13 cellular contexts compared by ENCODE assay signal in genomic region chr4:95544433-95545103, GRCh38. TPM values are rescaled to one million over a fixed set of nuclear protein-coding genes. Genes with fewer than 3 reads are reported as not detected.
A peak's percentile ranks its signal among the peaks of the same experiment; 100 is the strongest.
DNase-seq lines count a peak whose midpoint lies in the region; ATAC-seq and TF ChIP-seq lines count a peak whose summit lies in the region.
"Had no signal": no experiment of that assay in that cellular context is flagged by ENCODE, and none has a peak within 500 bp of the region (broad histone marks: within the 10 kb centered on the region; RNA-seq: fewer than 3 reads in every experiment).

No MANE protein-coding gene starts in this region.

- H2BK120ac ChIP-seq in trophoblast cell (ENCODE audit: insufficient read depth, low read length, poor library complexity) = no peak overlapping the region

- no peak overlapping the region for H3K14ac ChIP-seq in trophoblast cell (ENCODE audit: low read length)

- no peaks in the 10 kb centered on the region for H3K36me3 ChIP-seq in OCI-LY3 (replicated peaks; ENCODE audit: low read depth, low read length)
- H3K36me3 ChIP-seq in endodermal cell (ENCODE audit: control insufficient read depth, insufficient read depth, low read length) = no peaks in the 10 kb centered on the region
- H3K36me3 ChIP-seq in trophoblast cell (ENCODE audit: control insufficient read depth in 1 of 2, insufficient read depth in 2 of 2, low read length in 2 of 2) = no peaks in the 10 kb centered on the region

- H2BK12ac ChIP-seq in trophoblast cell (ENCODE audit: low read length) = no peak overlapping the region

- H3K27ac ChIP-seq in OCI-LY3 (ENCODE audit: low read length) (no peak overlapping the region), endodermal cell (ENCODE audit: low read depth, low read length) (no peak overlapping the region), trophoblast cell (ENCODE audit: low read depth, low read length) (peak overlapping the region; percentile 17)

- H3K4me3 Mint-ChIP-seq in endodermal cell = no peak overlapping the region
- no peak overlapping the region for H3K4me3 Mint-ChIP-seq in natural killer cell treated with Interleukin-12 subunit alpha and Interleukin-12 subunit beta and Interleukin-15 and Interleukin-18, amount 100 ng/mL, for 72 hours
- no peak overlapping the region for H3K4me3 Mint-ChIP-seq in T-helper 17 cell
- H3K4me3 Mint-ChIP-seq: H9 had no signal

- H4K12ac ChIP-seq in trophoblast cell (ENCODE audit: low read depth, low read length) = no peak overlapping the region

- TF ChIP-seq CTCF in OCI-LY3 (IDR thresholded peaks at IDR 0.05; ENCODE audit: low read depth, low read length) (peak; percentile 20; the same call in 1 of the 2 replicates), endodermal cell (conservative IDR thresholded peaks at IDR 0.05) (peak; percentile 63)

- no peaks in the 10 kb centered on the region for H3K79me2 ChIP-seq in OCI-LY3 (ENCODE audit: low read length)
- peaks cover 25% of the 10 kb centered on the region for H3K79me2 ChIP-seq in trophoblast cell (ENCODE audit: control insufficient read depth, insufficient read depth, low read length, poor library complexity)

- H2AK5ac ChIP-seq in trophoblast cell (ENCODE audit: low read length) = no peak overlapping the region

- H3K9me3 ChIP-seq in OCI-LY3 (ENCODE audit: insufficient read depth, low read length) (no peaks in the 10 kb centered on the region), endodermal cell (ENCODE audit: control insufficient read depth, low read length) (no peaks in the 10 kb centered on the region), trophoblast cell (ENCODE audit: insufficient read depth, low read depth, low read length) (no peaks in the 10 kb centered on the region), T-helper 17 cell (ENCODE audit: control insufficient read depth, low read length, poor library complexity, severe bottlenecking) (no peaks in the 10 kb centered on the region)

- no peak overlapping the region for H3K4ac ChIP-seq in trophoblast cell (ENCODE audit: low read depth, low read length)

- peaks cover 48% of the 10 kb centered on the region for H3K27me3 ChIP-seq in OCI-LY3 (ENCODE audit: low read depth, low read length)
- peaks cover 39% of the 10 kb centered on the region for H3K27me3 ChIP-seq in endodermal cell (ENCODE audit: control insufficient read depth, insufficient read depth, low read length, poor library complexity, severe bottlenecking)
- no peaks in the 10 kb centered on the region for H3K27me3 ChIP-seq in trophoblast cell (ENCODE audit: insufficient read depth, low read length)

- ATAC-seq in natural killer cell treated with Interleukin-12 subunit alpha and Interleukin-12 subunit beta and Interleukin-15 and Interleukin-18, amount 100 ng/mL, for 72 hours = no peak
- ATAC-seq in GM21528 (IDR thresholded peaks at IDR 0.05; ENCODE audit: low FRiP score, unreplicated experiment) (no peak), T-helper 17 cell (no peak)
- ATAC-seq: left colon had no signal

- no peaks in the 10 kb centered on the region for H3K9me3 Mint-ChIP-seq in endodermal cell
- no peaks in the 10 kb centered on the region for H3K9me3 Mint-ChIP-seq in natural killer cell treated with Interleukin-12 subunit alpha and Interleukin-12 subunit beta and Interleukin-15 and Interleukin-18, amount 100 ng/mL, for 72 hours
- H3K9me3 Mint-ChIP-seq: H9 had no signal

- DNase-seq in G401 (ENCODE audit: low spot score) = peak; percentile 49
- no peak for DNase-seq in endodermal cell
- no peak for DNase-seq in trophoblast cell
- no peak for DNase-seq in natural killer cell treated with Interleukin-12 subunit alpha and Interleukin-12 subunit beta and Interleukin-15 and Interleukin-18, amount 100 ng/mL, for 72 hours (ENCODE audit: low spot score)
- no peak for DNase-seq in middle frontal gyrus (ENCODE audit: extremely low spot score, low spot score)
- DNase-seq in T-helper 17 cell = no peak
- DNase-seq: H9, KBM-7, left colon, NCI-H2081 treated with DMSO at 0.1 percent for 48 hours, RPMI8226 had no signal

- H3K27ac Mint-ChIP-seq in endodermal cell = no peak overlapping the region
- H3K27ac Mint-ChIP-seq in natural killer cell treated with Interleukin-12 subunit alpha and Interleukin-12 subunit beta and Interleukin-15 and Interleukin-18, amount 100 ng/mL, for 72 hours = no peak overlapping the region
- H3K27ac Mint-ChIP-seq in T-helper 17 cell = no peak overlapping the region
- H3K27ac Mint-ChIP-seq: H9 had no signal

- H2AFZ ChIP-seq in OCI-LY3 (ENCODE audit: low read depth, low read length) = no peak overlapping the region
- H2AFZ ChIP-seq in trophoblast cell (ENCODE audit: insufficient read depth, low read length, poor library complexity) = no peak overlapping the region

- H4K20me1 ChIP-seq in OCI-LY3 (ENCODE audit: insufficient read depth, low read length) = no peaks in the 10 kb centered on the region

- no peaks in the 10 kb centered on the region for H3K36me3 Mint-ChIP-seq in endodermal cell (ENCODE audit: low read depth)
- H3K36me3 Mint-ChIP-seq in natural killer cell treated with Interleukin-12 subunit alpha and Interleukin-12 subunit beta and Interleukin-15 and Interleukin-18, amount 100 ng/mL, for 72 hours = no peaks in the 10 kb centered on the region
- peaks cover 2% of the 10 kb centered on the region for H3K36me3 Mint-ChIP-seq in T-helper 17 cell (ENCODE audit: low read depth)

- no peak overlapping the region for H2BK5ac ChIP-seq in trophoblast cell (ENCODE audit: low read depth, low read length, poor library complexity)

- H3K4me3 ChIP-seq in OCI-LY3 (ENCODE audit: low read length) (no peak overlapping the region), endodermal cell (ENCODE audit: low read length) (peak overlapping the region; percentile 86), trophoblast cell (ENCODE audit: low read depth, low read length) (no peak overlapping the region)

- in situ Hi-C loops in G401 (cut with HindIII; ENCODE audit: low sequenced_read_pairs) = no loop called here

- H3K9ac ChIP-seq in OCI-LY3 (ENCODE audit: low read length) = no peak overlapping the region
- H3K9ac ChIP-seq in endodermal cell (ENCODE audit: extremely low read depth, low read length, poor library complexity, severe bottlenecking) = no peak overlapping the region
- no peak overlapping the region for H3K9ac ChIP-seq in trophoblast cell (ENCODE audit: low read length)

- peaks cover 29% of the 10 kb centered on the region for H3K79me1 ChIP-seq in trophoblast cell (ENCODE audit: low read length)

- H4K8ac ChIP-seq in trophoblast cell (ENCODE audit: low read depth, low read length) = no peak overlapping the region

- 82% methylated on average over 4 of the region's 4 CpGs for WGBS in endodermal cell (ENCODE audit: insufficient coverage in 1 of 2, insufficient read length in 1 of 2), 2 experiments
- WGBS in trophoblast cell (ENCODE audit: extremely low coverage, insufficient coverage, insufficient read length) = no CpG with 5 or more reads among the region's 4 CpGs

- no peak overlapping the region for H3K18ac ChIP-seq in trophoblast cell (ENCODE audit: low read length)

- H4K91ac ChIP-seq in trophoblast cell (ENCODE audit: low read depth, low read length) = no peak overlapping the region

- no peak overlapping the region for H3K23ac ChIP-seq in trophoblast cell (ENCODE audit: low read length)

- no peak overlapping the region for H3K4me2 ChIP-seq in OCI-LY3 (ENCODE audit: low read length)
- peak overlapping the region; percentile 47 for H3K4me2 ChIP-seq in trophoblast cell (ENCODE audit: low read length)

- peaks cover 51% of the 10 kb centered on the region for H3K27me3 Mint-ChIP-seq in endodermal cell (ENCODE audit: insufficient read depth)
- H3K27me3 Mint-ChIP-seq in natural killer cell treated with Interleukin-12 subunit alpha and Interleukin-12 subunit beta and Interleukin-15 and Interleukin-18, amount 100 ng/mL, for 72 hours = peaks cover 0 to 15% of the 10 kb centered on the region in 2 donors
- peaks cover 47% of the 10 kb centered on the region for H3K27me3 Mint-ChIP-seq in T-helper 17 cell

- peaks cover 42% of the 10 kb centered on the region for H3K4me1 Mint-ChIP-seq in endodermal cell
- peaks cover 0 to 7% of the 10 kb centered on the region in 2 donors for H3K4me1 Mint-ChIP-seq in natural killer cell treated with Interleukin-12 subunit alpha and Interleukin-12 subunit beta and Interleukin-15 and Interleukin-18, amount 100 ng/mL, for 72 hours (ENCODE audit: low read depth in 2 of 2)
- H3K4me1 Mint-ChIP-seq in T-helper 17 cell = peaks cover 14% of the 10 kb centered on the region

- H3K4me1 ChIP-seq in OCI-LY3 (ENCODE audit: low read length) = peaks cover 12% of the 10 kb centered on the region
- H3K4me1 ChIP-seq in endodermal cell (ENCODE audit: control insufficient read depth, insufficient read depth, low read length) = peaks cover 3% of the 10 kb centered on the region
- H3K4me1 ChIP-seq in trophoblast cell (ENCODE audit: control insufficient read depth in 1 of 2, insufficient read depth in 2 of 2, low read length in 2 of 2) = peaks cover 0 to 2% of the 10 kb centered on the region in 2 experiments

RNA-seq across cellular contexts. Expression of gene UNC5C, which starts 4.2 kb away (rescaled TPM):
- total RNA-seq in G401 (2014; rRNA removed; shearing (Covaris generic)) = not detected in 2 replicates
- 1 to 10 TPM; 2.0 to 7.2 TPM for total RNA-seq in endodermal cell
- polyA plus RNA-seq in endodermal cell (2013, experiment 1 of 2) = 39.1 TPM
- polyA plus RNA-seq in endodermal cell (2013, experiment 2 of 2) = 36.4 TPM
- 42.6 and 46.5 TPM in 2 replicates for polyA plus RNA-seq in trophoblast cell (2013)
- total RNA-seq in natural killer cell treated with Interleukin-12 subunit alpha and Interleukin-12 subunit beta and Interleukin-15 and Interleukin-18, amount 100 ng/mL, for 72 hours = not detected
- total RNA-seq in T-helper 17 cell = under 1 TPM in 1 of 2 donors, not detected in 1; 0.18 TPM
- total RNA-seq: H9 had no signal
